23 cellular contexts compared by ENCODE assay signal in genomic region chr3:16188071-16188470, GRCh38. TPM values are rescaled to one million over a fixed set of nuclear protein-coding genes. Genes with fewer than 3 reads are reported as not detected.
"Had no signal": no experiment of that assay in that cellular context is flagged by ENCODE, and none has a peak within 500 bp of the region (broad histone marks: within the 10 kb centered on the region; RNA-seq: fewer than 3 reads in every experiment).

No MANE protein-coding gene starts in this region.

- H2AFZ ChIP-seq: hepatocyte had no signal

- H3K9me3 ChIP-seq: left ventricle myocardium inferior, ovary, right atrium auricular region, spleen, suprapubic skin, thoracic aorta, tibial artery, uterus had no signal

- H3K27ac ChIP-seq: hepatocyte, left ventricle myocardium inferior, ovary, right atrium auricular region, suprapubic skin, thoracic aorta, tibial artery, uterus had no signal

- DNase-seq: islet precursor cell; left ventricle myocardium inferior; mesendoderm; naive thymus-derived CD4-positive, alpha-beta T cell; ovary; small intestine; spleen; stimulated activated CD4-positive, alpha-beta T cell treated with anti-CD3 and anti-CD28 coated beads, Interleukin-4, amount 100 ng/mL, for 24 hours; stimulated activated naive CD4-positive, alpha-beta T cell; trophoblast cell; uterus had no signal

- H3K36me3 ChIP-seq: left ventricle myocardium inferior, ovary, right atrium auricular region, spleen, suprapubic skin, thoracic aorta, uterus had no signal

- H3K4me1 Mint-ChIP-seq: naive thymus-derived CD4-positive, alpha-beta T cell had no signal

- H3K27me3 ChIP-seq: hepatocyte, ovary, right atrium auricular region, spleen, suprapubic skin, tibial artery, uterus had no signal

- H3K4me3 ChIP-seq: hepatocyte, left ventricle myocardium inferior, lung, ovary, right atrium auricular region, spleen, suprapubic skin, thoracic aorta, tibial artery, uterus had no signal

- H3K9me3 Mint-ChIP-seq: mesothelial cell of epicardium; natural killer cell treated with Interleukin-12 subunit alpha and Interleukin-12 subunit beta and Interleukin-15 and Interleukin-18, amount 100 ng/mL, for 72 hours; stimulated activated effector memory CD8-positive, alpha-beta T cell treated with anti-CD3 and anti-CD28 coated beads, Interleukin-12 subunit alpha, Interleukin-12 subunit beta, amount 100 ng/mL, for 72 hours; stimulated activated naive CD8-positive, alpha-beta T cell treated with anti-CD3 and anti-CD28 coated beads, Interleukin-15, Interleukin-2, amounts not matched to agents 100 ng/mL and 50 ng/mL, for 24 hours had no signal

- H3K36me3 Mint-ChIP-seq: mesothelial cell of epicardium; naive thymus-derived CD4-positive, alpha-beta T cell; natural killer cell treated with Interleukin-12 subunit alpha and Interleukin-12 subunit beta and Interleukin-15 and Interleukin-18, amount 100 ng/mL, for 72 hours; stimulated activated effector memory CD8-positive, alpha-beta T cell treated with anti-CD3 and anti-CD28 coated beads, Interleukin-12 subunit alpha, Interleukin-12 subunit beta, amount 100 ng/mL, for 72 hours had no signal

- H3K4me3 Mint-ChIP-seq: mesothelial cell of epicardium; naive thymus-derived CD4-positive, alpha-beta T cell; natural killer cell treated with Interleukin-12 subunit alpha and Interleukin-12 subunit beta and Interleukin-15 and Interleukin-18, amount 100 ng/mL, for 72 hours; stimulated activated effector memory CD8-positive, alpha-beta T cell treated with anti-CD3 and anti-CD28 coated beads, Interleukin-12 subunit alpha, Interleukin-12 subunit beta, amount 100 ng/mL, for 72 hours; stimulated activated naive CD8-positive, alpha-beta T cell treated with anti-CD3 and anti-CD28 coated beads, Interleukin-15, Interleukin-2, amounts not matched to agents 100 ng/mL and 50 ng/mL, for 24 hours had no signal

- H3K27ac Mint-ChIP-seq: mesothelial cell of epicardium; naive thymus-derived CD4-positive, alpha-beta T cell; natural killer cell treated with Interleukin-12 subunit alpha and Interleukin-12 subunit beta and Interleukin-15 and Interleukin-18, amount 100 ng/mL, for 72 hours; progenitor cell of endocrine pancreas; stimulated activated effector memory CD8-positive, alpha-beta T cell treated with anti-CD3 and anti-CD28 coated beads, Interleukin-12 subunit alpha, Interleukin-12 subunit beta, amount 100 ng/mL, for 72 hours; stimulated activated naive CD8-positive, alpha-beta T cell treated with anti-CD3 and anti-CD28 coated beads, Interleukin-15, Interleukin-2, amounts not matched to agents 100 ng/mL and 50 ng/mL, for 24 hours had no signal

- H3K4me1 ChIP-seq: right atrium auricular region, tibial artery, uterus had no signal

- H3K4me2 ChIP-seq: hepatocyte had no signal

- H3K79me2 ChIP-seq: hepatocyte had no signal

RNA-seq across cellular contexts. Expression of gene GALNT15, which starts 13.6 kb away (rescaled TPM):
- total RNA-seq: mononuclear cell; natural killer cell treated with Interleukin-12 subunit alpha and Interleukin-12 subunit beta and Interleukin-15 and Interleukin-18, amount 100 ng/mL, for 72 hours had no signal
- polyA plus RNA-seq: naive thymus-derived CD4-positive, alpha-beta T cell had no signal
